1 cellular context compared by ENCODE assay signal in the genomic region with DNA sequence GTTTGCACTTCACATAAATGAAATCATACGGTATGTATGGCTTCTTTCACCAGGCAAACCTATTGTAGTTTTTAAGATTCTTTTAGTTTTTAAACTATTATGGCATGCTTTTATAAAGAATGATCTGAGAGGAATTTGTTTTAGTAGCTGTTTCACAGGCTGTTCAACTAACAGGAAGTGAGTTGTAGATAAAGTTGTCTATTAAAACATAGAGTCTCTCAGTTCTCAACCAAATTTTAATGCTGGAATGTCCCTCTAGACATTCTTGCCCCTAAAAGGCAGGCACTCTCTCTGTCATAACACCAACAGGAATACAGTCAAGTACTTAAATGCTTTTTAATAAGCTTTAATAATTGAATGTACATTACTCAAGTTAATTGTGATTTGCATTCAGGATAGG.
TF ChIP-seq lines count a peak whose summit lies in the region.

No MANE protein-coding gene starts in this region.

TF ChIP-seq in GM12878, 131 proteins besides CTCF, POLR2A, EP300 and RAD21 (continued from another document):
- TF ChIP-seq, protein P1, sequence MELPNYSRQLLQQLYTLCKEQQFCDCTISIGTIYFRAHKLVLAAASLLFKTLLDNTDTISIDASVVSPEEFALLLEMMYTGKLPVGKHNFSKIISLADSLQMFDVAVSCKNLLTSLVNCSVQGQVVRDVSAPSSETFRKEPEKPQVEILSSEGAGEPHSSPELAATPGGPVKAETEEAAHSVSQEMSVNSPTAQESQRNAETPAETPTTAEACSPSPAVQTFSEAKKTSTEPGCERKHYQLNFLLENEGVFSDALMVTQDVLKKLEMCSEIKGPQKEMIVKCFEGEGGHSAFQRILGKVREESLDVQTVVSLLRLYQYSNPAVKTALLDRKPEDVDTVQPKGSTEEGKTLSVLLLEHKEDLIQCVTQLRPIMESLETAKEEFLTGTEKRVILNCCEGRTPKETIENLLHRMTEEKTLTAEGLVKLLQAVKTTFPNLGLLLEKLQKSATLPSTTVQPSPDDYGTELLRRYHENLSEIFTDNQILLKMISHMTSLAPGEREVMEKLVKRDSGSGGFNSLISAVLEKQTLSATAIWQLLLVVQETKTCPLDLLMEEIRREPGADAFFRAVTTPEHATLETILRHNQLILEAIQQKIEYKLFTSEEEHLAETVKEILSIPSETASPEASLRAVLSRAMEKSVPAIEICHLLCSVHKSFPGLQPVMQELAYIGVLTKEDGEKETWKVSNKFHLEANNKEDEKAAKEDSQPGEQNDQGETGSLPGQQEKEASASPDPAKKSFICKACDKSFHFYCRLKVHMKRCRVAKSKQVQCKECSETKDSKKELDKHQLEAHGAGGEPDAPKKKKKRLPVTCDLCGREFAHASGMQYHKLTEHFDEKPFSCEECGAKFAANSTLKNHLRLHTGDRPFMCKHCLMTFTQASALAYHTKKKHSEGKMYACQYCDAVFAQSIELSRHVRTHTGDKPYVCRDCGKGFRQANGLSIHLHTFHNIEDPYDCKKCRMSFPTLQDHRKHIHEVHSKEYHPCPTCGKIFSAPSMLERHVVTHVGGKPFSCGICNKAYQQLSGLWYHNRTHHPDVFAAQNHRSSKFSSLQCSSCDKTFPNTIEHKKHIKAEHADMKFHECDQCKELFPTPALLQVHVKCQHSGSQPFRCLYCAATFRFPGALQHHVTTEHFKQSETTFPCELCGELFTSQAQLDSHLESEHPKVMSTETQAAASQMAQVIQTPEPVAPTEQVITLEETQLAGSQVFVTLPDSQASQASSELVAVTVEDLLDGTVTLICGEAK (IDR thresholded peaks at IDR 0.05; ENCODE audit: borderline replicate concordance): peak; percentile 66; the same call in 1 of the 2 replicates
- TF ChIP-seq IRF4 (IDR thresholded peaks at IDR 0.05; ENCODE audit: low read depth, low read length) (no peak), MTA3 (IDR thresholded peaks at IDR 0.05; ENCODE audit: borderline replicate concordance, low read length) (no peak)
- TF ChIP-seq, protein P2, sequence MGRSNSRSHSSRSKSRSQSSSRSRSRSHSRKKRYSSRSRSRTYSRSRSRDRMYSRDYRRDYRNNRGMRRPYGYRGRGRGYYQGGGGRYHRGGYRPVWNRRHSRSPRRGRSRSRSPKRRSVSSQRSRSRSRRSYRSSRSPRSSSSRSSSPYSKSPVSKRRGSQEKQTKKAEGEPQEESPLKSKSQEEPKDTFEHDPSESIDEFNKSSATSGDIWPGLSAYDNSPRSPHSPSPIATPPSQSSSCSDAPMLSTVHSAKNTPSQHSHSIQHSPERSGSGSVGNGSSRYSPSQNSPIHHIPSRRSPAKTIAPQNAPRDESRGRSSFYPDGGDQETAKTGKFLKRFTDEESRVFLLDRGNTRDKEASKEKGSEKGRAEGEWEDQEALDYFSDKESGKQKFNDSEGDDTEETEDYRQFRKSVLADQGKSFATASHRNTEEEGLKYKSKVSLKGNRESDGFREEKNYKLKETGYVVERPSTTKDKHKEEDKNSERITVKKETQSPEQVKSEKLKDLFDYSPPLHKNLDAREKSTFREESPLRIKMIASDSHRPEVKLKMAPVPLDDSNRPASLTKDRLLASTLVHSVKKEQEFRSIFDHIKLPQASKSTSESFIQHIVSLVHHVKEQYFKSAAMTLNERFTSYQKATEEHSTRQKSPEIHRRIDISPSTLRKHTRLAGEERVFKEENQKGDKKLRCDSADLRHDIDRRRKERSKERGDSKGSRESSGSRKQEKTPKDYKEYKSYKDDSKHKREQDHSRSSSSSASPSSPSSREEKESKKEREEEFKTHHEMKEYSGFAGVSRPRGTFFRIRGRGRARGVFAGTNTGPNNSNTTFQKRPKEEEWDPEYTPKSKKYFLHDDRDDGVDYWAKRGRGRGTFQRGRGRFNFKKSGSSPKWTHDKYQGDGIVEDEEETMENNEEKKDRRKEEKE (IDR thresholded peaks at IDR 0.05): no peak
